Comparison of ENCODE assay signal across 31 cellular contexts in genomic region chrX:139851730-139852129, GRCh38.
DNase-seq lines count a peak whose midpoint lies in the region; ATAC-seq, FAIRE-seq and TF ChIP-seq lines count a peak whose summit lies in the region.
"Had no signal": no experiment of that assay in that cellular context is flagged by ENCODE, and none has a peak within 500 bp of the region (broad histone marks: within the 10 kb centered on the region; RNA-seq: fewer than 3 reads in every experiment).

No MANE protein-coding gene starts in this region.

- POLR2A ChIA-PET in A549 (lab: Yijun Ruan, JAX): no interaction called here

- H3K4me3 ChIP-seq in A549: no peak overlapping the region
- no peak overlapping the region for H3K4me3 ChIP-seq in fibroblast of the aortic adventitia (ENCODE audit: low read depth, low read length)
- H3K4me3 ChIP-seq: ascending aorta, gastrocnemius medialis, hepatocyte, smooth muscle cell, testis had no signal

- TF ChIP-seq RAD21 in A549 (conservative IDR thresholded peaks at IDR 0.05 in 1 of 2, IDR thresholded peaks at IDR 0.05 in 1 of 2): no peak

- no peak for TF ChIP-seq EP300 in A549 (IDR thresholded peaks at IDR 0.05)

- H3K9me3 ChIP-seq in A549: no peaks in the 10 kb centered on the region
- H3K9me3 ChIP-seq: ascending aorta, gastrocnemius medialis, testis had no signal

- no peak for DNase-seq in A549 (ENCODE audit: low read depth in 1 of 2, low spot score in 1 of 2)
- peak; percentile 6 for DNase-seq in GM04504 (ENCODE audit: low read depth)
- DNase-seq in amniotic epithelial cell (ENCODE audit: low read depth): peak; percentile 33
- DNase-seq in fibroblast of the aortic adventitia (ENCODE audit: low read depth): peak; percentile 47
- DNase-seq in DMS114 treated with DMSO at 0.1 percent for 48 hours (lab: John Stamatoyannopoulos, UW; ENCODE audit: unreplicated experiment): no peak
- no peak for DNase-seq in COLO829 (ENCODE audit: low spot score)
- DNase-seq in stimulated activated naive CD4-positive, alpha-beta T cell treated with Interleukin-2 at 50 U/mL for 16 hours (lab: John Stamatoyannopoulos, UW): no peak
- DNase-seq: 8988T; activated CD4-positive, alpha-beta T cell treated with anti-CD3 and anti-CD28 coated beads for 48 hours; activated effector memory CD4-positive, alpha-beta T cell treated with anti-CD3 and anti-CD28 coated beads, Interleukin-2, amount 50 U/mL, for 16 hours; activated naive CD8-positive, alpha-beta T cell treated with anti-CD3 and anti-CD28 coated beads, Interleukin-2, amount 10 ng/mL, durations not matched to agents 7 days and 5 days; activated T-cell treated with anti-CD3 and anti-CD28 coated beads, Interleukin-2, amount 50 U/mL, for 1 hour; CD8-positive, alpha-beta T cell; DMS153; gastrocnemius medialis; HCEC 1CT; left cardiac atrium; mammary epithelial cell; NCI-H1092; NCI-H1694; NCI-H446 treated with DMSO at 0.1 percent for 48 hours; stimulated activated CD4-positive, alpha-beta T cell treated with anti-CD3 and anti-CD28 coated beads, Interleukin-1b, Interleukin-23, amount 100 ng/mL, for 48 hours; testis; WERI-Rb-1 had no signal

- no peak overlapping the region for H3K4me2 ChIP-seq in A549
- H3K4me2 ChIP-seq: hepatocyte, smooth muscle cell had no signal

- 100% methylated on average over 3 of the region's 3 CpGs for WGBS in A549 (ENCODE audit: missing lambda C conversion rate)

- H3K4me1 ChIP-seq in A549: no peaks in the 10 kb centered on the region
- H3K4me1 ChIP-seq: ascending aorta, gastrocnemius medialis, parathyroid adenoma, testis had no signal

- TF ChIP-seq CTCF in A549 (IDR thresholded peaks at IDR 0.05): no peak
- no peak for TF ChIP-seq CTCF in fibroblast of the aortic adventitia (IDR thresholded peaks at IDR 0.05; ENCODE audit: insufficient read depth, low read length)

- TF ChIP-seq POLR2A in A549 (IDR thresholded peaks at IDR 0.05; ENCODE audit: low read length): no peak

- no peak overlapping the region for H3K27ac ChIP-seq in A549
- H3K27ac ChIP-seq: ascending aorta, gastrocnemius medialis, hepatocyte, parathyroid adenoma, testis, WERI-Rb-1 had no signal

- CTCF ChIA-PET in A549 (lab: Yijun Ruan, JAX): no interaction called here

- FAIRE-seq in A549 (lab: Jason Lieb, UNC): peak; percentile 65
- FAIRE-seq: RCC 7860 had no signal

- ATAC-seq in A549 (no peak), GM21423 (IDR thresholded peaks at IDR 0.05; ENCODE audit: unreplicated experiment) (no peak)
- ATAC-seq: CD8-positive, alpha-beta T cell; esophagus mucosa; gastrocnemius medialis; left cardiac atrium had no signal

TF ChIP-seq in A549, 52 proteins besides CTCF, POLR2A, EP300 and RAD21:
- TF ChIP-seq GATA3 (IDR thresholded peaks at IDR 0.05; ENCODE audit: borderline replicate concordance): no peak
- no peak for TF ChIP-seq RFX5 (IDR thresholded peaks at IDR 0.05)
- TF ChIP-seq NR3C1 (IDR thresholded peaks at IDR 0.05): no peak
- no peak for TF ChIP-seq JUN (IDR thresholded peaks at IDR 0.05)
- TF ChIP-seq JUNB (IDR thresholded peaks at IDR 0.05): no peak

Comparison
In these comparisons a context has a peak if more than half of its experiments do, and no peak if none do; other contexts are left out.
1. DNase-seq: peak in GM04504 (single experiment), amniotic epithelial cell (single experiment) and fibroblast of the aortic adventitia (single experiment); none in A549 (0 of 2), DMS114 treated with DMSO at 0.1 percent for 48 hours (single experiment), COLO829 (single experiment) and stimulated activated naive CD4-positive, alpha-beta T cell treated with Interleukin-2 at 50 U/mL for 16 hours (single experiment).